In the genomic region with DNA sequence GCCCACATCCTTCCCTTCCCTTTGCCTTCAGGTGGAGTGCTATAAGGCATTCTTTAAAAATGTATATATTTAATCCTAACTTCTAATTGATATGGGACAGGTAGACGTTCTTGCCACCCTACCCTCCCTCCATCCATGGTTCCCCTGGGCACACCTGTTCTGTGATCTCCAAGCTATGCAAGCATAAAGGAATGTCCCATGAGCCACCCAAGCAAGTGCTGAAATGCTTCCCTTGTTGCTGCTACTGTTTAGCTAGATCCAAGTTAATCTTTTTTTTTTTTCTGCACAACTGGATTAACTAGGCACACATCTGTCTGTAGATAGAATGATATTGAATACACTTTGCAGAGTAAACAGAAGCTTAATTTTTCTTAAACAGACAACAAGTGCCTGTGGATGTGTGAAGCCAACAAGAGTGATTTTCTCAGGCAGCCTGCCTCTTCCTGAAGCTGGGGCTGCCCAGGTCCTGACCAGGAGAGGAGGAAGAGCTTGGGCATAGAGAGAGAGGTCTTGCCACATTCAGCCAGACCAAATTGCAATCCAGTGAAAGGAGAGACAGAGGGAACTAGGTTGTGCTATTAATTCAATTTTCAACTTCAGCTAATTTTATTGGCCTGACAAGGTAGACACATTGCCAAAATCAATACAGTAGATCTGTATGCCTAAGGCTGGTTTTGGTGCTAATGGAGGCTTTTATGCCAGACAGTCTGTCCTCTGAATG, we compare ENCODE assay signal across 15 cellular contexts. TPM values are rescaled to one million over a fixed set of nuclear protein-coding genes. Genes with fewer than 3 reads are reported as not detected.
DNase-seq lines count a peak whose midpoint lies in the region; ATAC-seq and TF ChIP-seq lines count a peak whose summit lies in the region.
"Had no signal": no experiment of that assay in that cellular context is flagged by ENCODE, and none has a peak within 500 bp of the region (broad histone marks: within the 10 kb centered on the region; RNA-seq: fewer than 3 reads in every experiment).

No MANE protein-coding gene starts in this region.

- H3K36me3 ChIP-seq in SK-N-SH (replicated peaks in 1 of 2; ENCODE audit: control insufficient read depth in 1 of 2, insufficient read depth in 2 of 2, low read length in 1 of 2) (no peaks in the 10 kb centered on the region), right lobe of liver (no peaks in the 10 kb centered on the region)

- no peak for TF ChIP-seq POLR2A in right lobe of liver (IDR thresholded peaks at IDR 0.05)

- H3K9me3 ChIP-seq in SK-N-SH = no peaks in the 10 kb centered on the region
- no peaks in the 10 kb centered on the region for H3K9me3 ChIP-seq in right lobe of liver

- POLR2A ChIA-PET in SK-N-SH (lab: Yijun Ruan, JAX) = no interaction called here

- no peak overlapping the region for H3K4me2 ChIP-seq in SK-N-SH

- TF ChIP-seq EP300 in SK-N-SH (IDR thresholded peaks at IDR 0.05; ENCODE audit: borderline replicate concordance in 1 of 2, low read depth in 1 of 2, low read length in 1 of 2) = peak in 1 of 2 experiments; percentile 55; a peak in 2 of 4 replicates

- DNase-seq in SK-N-SH (no peak), NCI-H1092 (lab: John Stamatoyannopoulos, UW) (peak; percentile 27), right lobe of liver (no peak), NCI-H748 treated with DMSO at 0.1 percent for 48 hours (lab: John Stamatoyannopoulos, UW) (no peak), UCSD-AML1 (lab: John Stamatoyannopoulos, UW; ENCODE audit: unreplicated experiment) (no peak), NCI-H1105 treated with DMSO at 0.1 percent for 48 hours (lab: John Stamatoyannopoulos, UW) (no peak)
- DNase-seq: IMR-90, Kasumi-1, NCI-H1417, NCI-H1930, NCI-H526, PC-3 had no signal

- WGBS in SK-N-SH (ENCODE audit: low lambda C conversion rate) = 56% methylated on average over 1 of the region's 1 CpG
- WGBS in right lobe of liver (ENCODE audit: insufficient coverage, low coverage, low lambda C conversion rate, missing lambda C conversion rate) = 67% methylated on average over 1 of the region's 1 CpG

- H3K4me3 ChIP-seq in SK-N-SH (ENCODE audit: low read depth in 2 of 2, low read length in 1 of 2) (no peak overlapping the region), right lobe of liver (no peak overlapping the region)

- no peaks in the 10 kb centered on the region for H4K20me1 ChIP-seq in SK-N-SH (ENCODE audit: insufficient read depth)

- no peaks in the 10 kb centered on the region for H3K79me2 ChIP-seq in SK-N-SH (ENCODE audit: insufficient read depth)

- no peaks in the 10 kb centered on the region for H3K9me2 ChIP-seq in SK-N-SH

- peak overlapping the region in 1 of 2 experiments; percentile 82; a peak in 2 of 4 replicates for H3K27ac ChIP-seq in SK-N-SH (ENCODE audit: low read depth in 2 of 2, low read length in 1 of 2)
- peak overlapping the region; percentile 33; the same call in 1 of the 2 replicates for H3K27ac ChIP-seq in VCaP
- no peak overlapping the region for H3K27ac ChIP-seq in right lobe of liver
- H3K27ac ChIP-seq: RWPE1 had no signal

- TF ChIP-seq CTCF in SK-N-SH (IDR thresholded peaks at IDR 0.05) (no peak), VCaP (conservative IDR thresholded peaks at IDR 0.05) (no peak), right lobe of liver (IDR thresholded peaks at IDR 0.05) (no peak)

- H2AFZ ChIP-seq in SK-N-SH (ENCODE audit: low read depth) = no peak overlapping the region

- H3F3A ChIP-seq in SK-N-SH (replicated peaks; ENCODE audit: insufficient read depth) = no peaks in the 10 kb centered on the region

- no peak for TF ChIP-seq RAD21 in SK-N-SH (IDR thresholded peaks at IDR 0.05; ENCODE audit: low read length)

- H3K4me1 ChIP-seq in SK-N-SH (ENCODE audit: control insufficient read depth in 1 of 2, insufficient read depth in 2 of 2, low read depth in 1 of 2, low read length in 1 of 2) (peaks cover 0 to 19% of the 10 kb centered on the region in 2 experiments; a peak in 2 of 4 replicates), right lobe of liver (no peaks in the 10 kb centered on the region)

- CTCF ChIA-PET in SK-N-SH (lab: Yijun Ruan, JAX) = interaction anchor here (0.8 to 1.3 kb wide), 2 partner anchors 22 to 27 kb away, joined by 3 read pairs; no protein-coding TSS in a partner anchor

- no peaks in the 10 kb centered on the region for H3K27me3 ChIP-seq in SK-N-SH (ENCODE audit: insufficient read depth)
- H3K27me3 ChIP-seq in right lobe of liver = no peaks in the 10 kb centered on the region

- ATAC-seq in SK-N-SH treated with all-trans-retinoic acid at 6 μM for 48 hours = no peak
- ATAC-seq in right lobe of liver = peak; percentile 73 to 88 (median 82)
- ATAC-seq: PC-3 had no signal

- H3K9ac ChIP-seq in SK-N-SH = no peak overlapping the region

- intact Hi-C loops in right lobe of liver (cut with DNase I) = no loop called here

TF ChIP-seq in SK-N-SH, 30 proteins besides CTCF, POLR2A, EP300 and RAD21:
- no peak for TF ChIP-seq GABPA (IDR thresholded peaks at IDR 0.05; ENCODE audit: low read depth)
- peak; percentile 31 for TF ChIP-seq CHD2 (IDR thresholded peaks at IDR 0.05; ENCODE audit: low read length, partially characterized antibody)

TF ChIP-seq in SK-N-SH treated with all-trans-retinoic acid at 6 μM for 48 hours, 23 proteins besides CTCF, POLR2A, EP300 and RAD21:
- TF ChIP-seq CSDC2 (CRISPR knock-in tag; IDR thresholded peaks at IDR 0.05) (no peak), ZFP3 (CRISPR knock-in tag; IDR thresholded peaks at IDR 0.05) (no peak), ISL1 (CRISPR knock-in tag; IDR thresholded peaks at IDR 0.05) (no peak), TOX (CRISPR knock-in tag; IDR thresholded peaks at IDR 0.05; ENCODE audit: borderline replicate concordance) (no peak)
- TF ChIP-seq, protein P1, sequence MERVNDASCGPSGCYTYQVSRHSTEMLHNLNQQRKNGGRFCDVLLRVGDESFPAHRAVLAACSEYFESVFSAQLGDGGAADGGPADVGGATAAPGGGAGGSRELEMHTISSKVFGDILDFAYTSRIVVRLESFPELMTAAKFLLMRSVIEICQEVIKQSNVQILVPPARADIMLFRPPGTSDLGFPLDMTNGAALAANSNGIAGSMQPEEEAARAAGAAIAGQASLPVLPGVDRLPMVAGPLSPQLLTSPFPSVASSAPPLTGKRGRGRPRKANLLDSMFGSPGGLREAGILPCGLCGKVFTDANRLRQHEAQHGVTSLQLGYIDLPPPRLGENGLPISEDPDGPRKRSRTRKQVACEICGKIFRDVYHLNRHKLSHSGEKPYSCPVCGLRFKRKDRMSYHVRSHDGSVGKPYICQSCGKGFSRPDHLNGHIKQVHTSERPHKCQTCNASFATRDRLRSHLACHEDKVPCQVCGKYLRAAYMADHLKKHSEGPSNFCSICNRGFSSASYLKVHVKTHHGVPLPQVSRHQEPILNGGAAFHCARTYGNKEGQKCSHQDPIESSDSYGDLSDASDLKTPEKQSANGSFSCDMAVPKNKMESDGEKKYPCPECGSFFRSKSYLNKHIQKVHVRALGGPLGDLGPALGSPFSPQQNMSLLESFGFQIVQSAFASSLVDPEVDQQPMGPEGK (CRISPR knock-in tag; IDR thresholded peaks at IDR 0.05; ENCODE audit: borderline replicate concordance) = no peak

RNA-seq across cellular contexts. Expression of a gene that starts 28.2 kb away (rescaled TPM):
- 49.5 and 52.7 TPM in 2 replicates for polyA plus RNA-seq in SK-N-SH (2012; rRNA removed)
- 64.4 and 75.2 TPM in 2 replicates for polyA plus RNA-seq in SK-N-SH (2012; cell fraction: cytosol; rRNA removed)
- polyA plus RNA-seq in SK-N-SH (2012; cell fraction: nucleus; rRNA removed) = 18.5 and 36.8 TPM in 2 replicates
- total RNA-seq in right lobe of liver = 10 to 100 TPM; 69.6 to 99.5 (median 78.5) TPM
